9 cellular contexts compared by ENCODE assay signal in the genomic region with DNA sequence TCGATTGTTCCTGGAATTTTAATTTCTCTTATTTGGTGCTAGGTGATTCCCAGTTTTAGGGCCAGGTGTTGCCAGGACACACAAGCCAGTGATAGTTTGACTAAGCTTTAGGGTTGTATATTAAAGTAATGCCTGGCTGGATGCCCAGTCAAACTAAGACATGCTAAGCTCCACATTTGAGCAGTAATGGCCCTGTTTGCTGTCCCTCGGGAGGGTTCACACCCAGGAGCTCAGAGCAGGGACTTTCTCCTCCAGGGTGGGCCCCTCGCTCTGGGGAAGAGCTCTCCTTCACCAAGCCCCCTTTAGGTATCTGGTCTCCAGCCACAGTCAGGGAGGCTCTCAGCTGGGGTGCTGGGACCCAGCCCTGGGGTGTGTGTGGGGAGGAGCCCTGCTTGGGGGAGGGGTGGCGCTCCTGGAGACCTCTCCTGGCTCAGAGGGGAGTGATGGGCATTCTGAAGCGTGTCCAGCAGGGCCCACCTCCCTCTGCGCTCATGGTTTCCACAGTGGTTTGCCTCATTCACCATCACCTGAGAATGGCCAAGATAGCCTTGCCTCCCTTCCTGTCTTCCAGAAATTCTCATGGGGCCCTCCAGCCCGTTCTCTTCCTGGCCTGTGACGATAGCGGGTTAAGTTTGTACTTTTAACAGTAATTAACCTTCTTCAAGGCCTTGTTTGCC. TPM values are rescaled to one million over a fixed set of nuclear protein-coding genes. Genes with fewer than 3 reads are reported as not detected.
A peak's percentile ranks its signal among the peaks of the same experiment; 100 is the strongest.
DNase-seq lines count a peak whose midpoint lies in the region; ATAC-seq and TF ChIP-seq lines count a peak whose summit lies in the region.
"Had no signal": no experiment of that assay in that cellular context is flagged by ENCODE, and none has a peak within 500 bp of the region (broad histone marks: within the 10 kb centered on the region; RNA-seq: fewer than 3 reads in every experiment).

No MANE protein-coding gene starts in this region.

- H3K4me1 Mint-ChIP-seq in activated CD8-positive, alpha-beta memory T cell treated with anti-CD3 and anti-CD28 coated beads, Interleukin-2, amount 10 ng/mL, durations not matched to agents 7 days and 5 days: peaks cover 100% of the 10 kb centered on the region
- H3K4me1 Mint-ChIP-seq in activated naive CD8-positive, alpha-beta T cell treated with anti-CD3 and anti-CD28 coated beads for 36 hours: peaks cover 100% of the 10 kb centered on the region
- H3K4me1 Mint-ChIP-seq in stimulated activated memory B cell treated with anti-CD40 and anti-IgM and Interleukin-4, amounts not matched to agents 10 μg/mL and 1 μg/mL and 100 μg/mL, for 72 hours: peaks cover 88% of the 10 kb centered on the region

- no peaks in the 10 kb centered on the region for H3K27me3 Mint-ChIP-seq in activated CD8-positive, alpha-beta memory T cell treated with anti-CD3 and anti-CD28 coated beads, Interleukin-2, amount 10 ng/mL, durations not matched to agents 7 days and 5 days
- H3K27me3 Mint-ChIP-seq in activated naive CD8-positive, alpha-beta T cell treated with anti-CD3 and anti-CD28 coated beads for 36 hours: no peaks in the 10 kb centered on the region
- no peaks in the 10 kb centered on the region for H3K27me3 Mint-ChIP-seq in stimulated activated memory B cell treated with anti-CD40 and anti-IgM and Interleukin-4, amounts not matched to agents 10 μg/mL and 1 μg/mL and 100 μg/mL, for 72 hours

- H3K36me3 Mint-ChIP-seq in activated CD8-positive, alpha-beta memory T cell treated with anti-CD3 and anti-CD28 coated beads, Interleukin-2, amount 10 ng/mL, durations not matched to agents 7 days and 5 days: peaks cover 21% of the 10 kb centered on the region
- peaks cover 15% of the 10 kb centered on the region for H3K36me3 Mint-ChIP-seq in activated naive CD8-positive, alpha-beta T cell treated with anti-CD3 and anti-CD28 coated beads for 36 hours
- peaks cover 16% of the 10 kb centered on the region for H3K36me3 Mint-ChIP-seq in stimulated activated memory B cell treated with anti-CD40 and anti-IgM and Interleukin-4, amounts not matched to agents 10 μg/mL and 1 μg/mL and 100 μg/mL, for 72 hours

- H3K9me3 Mint-ChIP-seq in activated CD8-positive, alpha-beta memory T cell treated with anti-CD3 and anti-CD28 coated beads, Interleukin-2, amount 10 ng/mL, durations not matched to agents 7 days and 5 days (ENCODE audit: low read depth): no peaks in the 10 kb centered on the region
- H3K9me3 Mint-ChIP-seq in activated naive CD8-positive, alpha-beta T cell treated with anti-CD3 and anti-CD28 coated beads for 36 hours: no peaks in the 10 kb centered on the region
- no peaks in the 10 kb centered on the region for H3K9me3 Mint-ChIP-seq in stimulated activated memory B cell treated with anti-CD40 and anti-IgM and Interleukin-4, amounts not matched to agents 10 μg/mL and 1 μg/mL and 100 μg/mL, for 72 hours

- DNase-seq in activated CD8-positive, alpha-beta memory T cell treated with anti-CD3 and anti-CD28 coated beads, Interleukin-2, amount 10 ng/mL, durations not matched to agents 7 days and 5 days: no peak
- DNase-seq in activated CD8-positive, alpha-beta memory T cell treated with anti-CD3 and anti-CD28 coated beads, Interleukin-2, amount 50 U/mL, for 4 hours: no peak
- no peak for DNase-seq in activated naive CD8-positive, alpha-beta T cell treated with anti-CD3 and anti-CD28 coated beads for 36 hours
- DNase-seq in effector CD4-positive, alpha-beta T cell: no peak
- no peak for DNase-seq in omental fat pad (ENCODE audit: low spot score)
- DNase-seq in stimulated activated naive CD4-positive, alpha-beta T cell (lab: John Stamatoyannopoulos, UW): no peak
- DNase-seq: heart left ventricle had no signal

- peak overlapping the region; percentile 66 for H3K27ac Mint-ChIP-seq in activated CD8-positive, alpha-beta memory T cell treated with anti-CD3 and anti-CD28 coated beads, Interleukin-2, amount 10 ng/mL, durations not matched to agents 7 days and 5 days
- peak overlapping the region; percentile 93 for H3K27ac Mint-ChIP-seq in activated naive CD8-positive, alpha-beta T cell treated with anti-CD3 and anti-CD28 coated beads for 36 hours
- peak overlapping the region; percentile 74 for H3K27ac Mint-ChIP-seq in stimulated activated memory B cell treated with anti-CD40 and anti-IgM and Interleukin-4, amounts not matched to agents 10 μg/mL and 1 μg/mL and 100 μg/mL, for 72 hours

- H3K4me3 Mint-ChIP-seq in activated CD8-positive, alpha-beta memory T cell treated with anti-CD3 and anti-CD28 coated beads, Interleukin-2, amount 10 ng/mL, durations not matched to agents 7 days and 5 days: no peak overlapping the region
- no peak overlapping the region for H3K4me3 Mint-ChIP-seq in activated naive CD8-positive, alpha-beta T cell treated with anti-CD3 and anti-CD28 coated beads for 36 hours
- no peak overlapping the region for H3K4me3 Mint-ChIP-seq in stimulated activated memory B cell treated with anti-CD40 and anti-IgM and Interleukin-4, amounts not matched to agents 10 μg/mL and 1 μg/mL and 100 μg/mL, for 72 hours

- ATAC-seq in activated CD8-positive, alpha-beta memory T cell treated with anti-CD3 and anti-CD28 coated beads, Interleukin-2, amount 10 ng/mL, durations not matched to agents 7 days and 5 days: no peak
- peak; percentile 23 for ATAC-seq in HG03442 (IDR thresholded peaks at IDR 0.05; ENCODE audit: unreplicated experiment)
- peak; percentile 69 for ATAC-seq in stimulated activated memory B cell treated with anti-CD40 and anti-IgM and Interleukin-4, amounts not matched to agents 10 μg/mL and 1 μg/mL and 100 μg/mL, for 72 hours
- no peak for ATAC-seq in omental fat pad (ENCODE audit: low FRiP score)
- ATAC-seq: heart left ventricle had no signal

- no peak for TF ChIP-seq CTCF in omental fat pad (IDR thresholded peaks at IDR 0.05)

- CTCF ChIA-PET in activated CD8-positive, alpha-beta memory T cell treated with anti-CD3 and anti-CD28 coated beads, Interleukin-2, amount 10 ng/mL, durations not matched to agents 7 days and 5 days (lab: Charles Lee): interaction anchor here (1.9 to 3.2 kb wide), 2 partner anchors 12 to 64 kb away, joined by 6 to 28 read pairs; no protein-coding TSS in a partner anchor

RNA-seq across cellular contexts. Expression of gene INPP4A, which starts 31.7 kb away (rescaled TPM):
- 100 to 1,000 TPM; 144 to 229 TPM for total RNA-seq in activated CD8-positive, alpha-beta memory T cell treated with anti-CD3 and anti-CD28 coated beads, Interleukin-2, amount 10 ng/mL, durations not matched to agents 7 days and 5 days
- total RNA-seq in activated naive CD8-positive, alpha-beta T cell treated with anti-CD3 and anti-CD28 coated beads for 36 hours: 10 to 100 TPM; 31.6 to 31.9 TPM
- 10 to 100 TPM; 19.6 to 32.2 (median 28.0) TPM for total RNA-seq in omental fat pad

Comparison
In these comparisons a context has a peak if more than half of its experiments do, and no peak if none do; other contexts are left out.
1. ATAC-seq: peak in HG03442 (single experiment) and stimulated activated memory B cell treated with anti-CD40 and anti-IgM and Interleukin-4, amounts not matched to agents 10 μg/mL and 1 μg/mL and 100 μg/mL, for 72 hours (single experiment); none in activated CD8-positive, alpha-beta memory T cell treated with anti-CD3 and anti-CD28 coated beads, Interleukin-2, amount 10 ng/mL, durations not matched to agents 7 days and 5 days (single experiment) and omental fat pad (single experiment).
2. RNA of gene INPP4A, which starts 31.7 kb away (total RNA-seq): 144 to 229 TPM in activated CD8-positive, alpha-beta memory T cell treated with anti-CD3 and anti-CD28 coated beads, Interleukin-2, amount 10 ng/mL, durations not matched to agents 7 days and 5 days; 31.6 to 31.9 TPM in activated naive CD8-positive, alpha-beta T cell treated with anti-CD3 and anti-CD28 coated beads for 36 hours and 19.6 to 32.2 TPM in omental fat pad; every median in the first group is over 4 times any median in the second.
3. Peak in every context shown above with its lines, with median percentiles within 50 percentile points of each other: H3K27ac Mint-ChIP-seq.